17 cellular contexts compared by ENCODE assay signal in genomic region chr9:111969622-111970021, GRCh38.
DNase-seq lines count a peak whose midpoint lies in the region; ATAC-seq and TF ChIP-seq lines count a peak whose summit lies in the region.
"Had no signal": no experiment of that assay in that cellular context is flagged by ENCODE, and none has a peak within 500 bp of the region (broad histone marks: within the 10 kb centered on the region; RNA-seq: fewer than 3 reads in every experiment).

No MANE protein-coding gene starts in this region.

- H3K18ac ChIP-seq in mesendoderm (ENCODE audit: low read length) = no peak overlapping the region

- no peak overlapping the region for H2BK120ac ChIP-seq in mesendoderm (ENCODE audit: low read depth, low read length)

- peaks cover 75% of the 10 kb centered on the region for H3K4me1 ChIP-seq in OCI-LY3 (ENCODE audit: low read length)
- H3K4me1 ChIP-seq in mesendoderm (ENCODE audit: control insufficient read depth, low read depth, low read length) = no peaks in the 10 kb centered on the region
- no peaks in the 10 kb centered on the region for H3K4me1 ChIP-seq in tibial artery
- H3K4me1 ChIP-seq: BLaER1 had no signal

- no peak overlapping the region for H2BK5ac ChIP-seq in mesendoderm (ENCODE audit: low read length)

- no peaks in the 10 kb centered on the region for H3K79me2 ChIP-seq in OCI-LY3 (ENCODE audit: low read length)
- no peaks in the 10 kb centered on the region for H3K79me2 ChIP-seq in mesendoderm (ENCODE audit: control insufficient read depth, insufficient read depth, low read length)

- no peaks in the 10 kb centered on the region for H3K36me3 ChIP-seq in OCI-LY3 (replicated peaks; ENCODE audit: low read depth, low read length)
- no peaks in the 10 kb centered on the region for H3K36me3 ChIP-seq in mesendoderm (ENCODE audit: control insufficient read depth, insufficient read depth, low read length)
- no peaks in the 10 kb centered on the region for H3K36me3 ChIP-seq in tibial artery
- H3K36me3 ChIP-seq: BLaER1 had no signal

- H3K79me1 ChIP-seq in mesendoderm (ENCODE audit: low read length) = no peaks in the 10 kb centered on the region

- H3K4me3 Mint-ChIP-seq in activated naive CD4-positive, alpha-beta T cell treated with anti-CD3 and anti-CD28 coated beads, Interleukin-2, amount 50 U/mL, for 24 hours = no peak overlapping the region
- H3K4me3 Mint-ChIP-seq in nephron progenitor cell = no peak overlapping the region
- H3K4me3 Mint-ChIP-seq: CD4-positive, alpha-beta memory T cell; HFFc6 had no signal

- no peak for TF ChIP-seq CTCF in OCI-LY3 (IDR thresholded peaks at IDR 0.05; ENCODE audit: low read depth, low read length)
- no peak for TF ChIP-seq CTCF in nephron progenitor cell (IDR thresholded peaks at IDR 0.05)
- no peak for TF ChIP-seq CTCF in tibial artery (IDR thresholded peaks at IDR 0.05)

- H3K9me3 ChIP-seq in OCI-LY3 (ENCODE audit: insufficient read depth, low read length) (no peaks in the 10 kb centered on the region), tibial artery (no peaks in the 10 kb centered on the region)
- H3K9me3 ChIP-seq: BLaER1 had no signal

- H3K27ac ChIP-seq in OCI-LY3 (ENCODE audit: low read length) (peak overlapping the region; percentile 79), mesendoderm (ENCODE audit: low read depth, low read length) (no peak overlapping the region), tibial artery (no peak overlapping the region)
- H3K27ac ChIP-seq: BLaER1, SK-N-MC had no signal

- H3K4me2 ChIP-seq in OCI-LY3 (ENCODE audit: low read length) = peak overlapping the region; percentile 31
- no peak overlapping the region for H3K4me2 ChIP-seq in mesendoderm (ENCODE audit: low read length)
- H3K4me2 ChIP-seq: BLaER1 had no signal

- no peak for DNase-seq in activated naive CD4-positive, alpha-beta T cell (lab: John Stamatoyannopoulos, UW)
- DNase-seq in mesendoderm (peak; percentile 63), nephron progenitor cell (no peak), tibial artery (no peak), left ventricle myocardium superior (no peak)
- DNase-seq: CD4-positive, alpha-beta memory T cell; HFFc6; KBM-7; NCI-H187 treated with DMSO at 0.1 percent for 48 hours; NCI-H345; NCI-H526 treated with DMSO at 0.1 percent for 48 hours; Right ventricle myocardium superior had no signal

- H3K36me3 Mint-ChIP-seq in activated naive CD4-positive, alpha-beta T cell treated with anti-CD3 and anti-CD28 coated beads, Interleukin-2, amount 50 U/mL, for 24 hours = no peaks in the 10 kb centered on the region
- H3K36me3 Mint-ChIP-seq in nephron progenitor cell (ENCODE audit: low read depth) = no peaks in the 10 kb centered on the region
- H3K36me3 Mint-ChIP-seq: CD4-positive, alpha-beta memory T cell had no signal

- H3K27me3 ChIP-seq in OCI-LY3 (ENCODE audit: low read depth, low read length) (no peaks in the 10 kb centered on the region), mesendoderm (ENCODE audit: insufficient read depth, low read length, poor library complexity) (no peaks in the 10 kb centered on the region), tibial artery (no peaks in the 10 kb centered on the region)
- H3K27me3 ChIP-seq: BLaER1 had no signal

- H3K4ac ChIP-seq in mesendoderm (ENCODE audit: low read depth, low read length) = no peak overlapping the region

- H2BK15ac ChIP-seq in mesendoderm (replicated peaks; ENCODE audit: low read depth) = no peak overlapping the region

- no peak overlapping the region for H3K56ac ChIP-seq in mesendoderm (ENCODE audit: low read length)

- peak overlapping the region; percentile 62 for H3K27ac Mint-ChIP-seq in activated naive CD4-positive, alpha-beta T cell treated with anti-CD3 and anti-CD28 coated beads, Interleukin-2, amount 50 U/mL, for 24 hours
- no peak overlapping the region for H3K27ac Mint-ChIP-seq in nephron progenitor cell
- H3K27ac Mint-ChIP-seq: CD4-positive, alpha-beta memory T cell; HFFc6 had no signal

- H3K23ac ChIP-seq in mesendoderm (ENCODE audit: low read length) = no peak overlapping the region

- intact Hi-C loops in tibial artery (cut with DNase I; ENCODE audit: low total_unique reads) = loop anchor here (10.0 kb wide), 1 partner anchor 65 kb away; no protein-coding TSS in a partner anchor
- intact Hi-C loops in left ventricle myocardium superior (cut with micrococcal nuclease) = no loop called here

- peak overlapping the region; percentile 41 for H3K9ac ChIP-seq in OCI-LY3 (ENCODE audit: low read length)
- H3K9ac ChIP-seq in mesendoderm (ENCODE audit: low read length) = no peak overlapping the region
- H3K9ac ChIP-seq: BLaER1 had no signal

- no peaks in the 10 kb centered on the region for H3K9me3 Mint-ChIP-seq in activated naive CD4-positive, alpha-beta T cell treated with anti-CD3 and anti-CD28 coated beads, Interleukin-2, amount 50 U/mL, for 24 hours
- no peaks in the 10 kb centered on the region for H3K9me3 Mint-ChIP-seq in nephron progenitor cell
- H3K9me3 Mint-ChIP-seq: CD4-positive, alpha-beta memory T cell; HFFc6 had no signal

- H3K4me3 ChIP-seq in OCI-LY3 (ENCODE audit: low read length) = no peak overlapping the region
- H3K4me3 ChIP-seq in mesendoderm (ENCODE audit: low read length) = no peak overlapping the region
- no peak overlapping the region for H3K4me3 ChIP-seq in tibial artery
- H3K4me3 ChIP-seq: BLaER1, SK-N-MC had no signal

- no peaks in the 10 kb centered on the region for H4K20me1 ChIP-seq in OCI-LY3 (ENCODE audit: insufficient read depth, low read length)
- H4K20me1 ChIP-seq: BLaER1 had no signal

- ATAC-seq in GM19023 (IDR thresholded peaks at IDR 0.05; ENCODE audit: unreplicated experiment) (no peak), left ventricle myocardium superior (no peak)

- H3K4me1 Mint-ChIP-seq in activated naive CD4-positive, alpha-beta T cell treated with anti-CD3 and anti-CD28 coated beads, Interleukin-2, amount 50 U/mL, for 24 hours = peaks cover 5% of the 10 kb centered on the region
- H3K4me1 Mint-ChIP-seq in nephron progenitor cell = peaks cover 28% of the 10 kb centered on the region

- H3K27me3 Mint-ChIP-seq in activated naive CD4-positive, alpha-beta T cell treated with anti-CD3 and anti-CD28 coated beads, Interleukin-2, amount 50 U/mL, for 24 hours = no peaks in the 10 kb centered on the region
- H3K27me3 Mint-ChIP-seq in nephron progenitor cell (ENCODE audit: low read depth, poor library complexity) = no peaks in the 10 kb centered on the region

- no CpG with 5 or more reads among the region's 8 CpGs for WGBS in mesendoderm (ENCODE audit: extremely low coverage, insufficient coverage, low lambda C conversion rate)

- no peak overlapping the region for H2AFZ ChIP-seq in OCI-LY3 (ENCODE audit: low read depth, low read length)

- no peak overlapping the region for H4K8ac ChIP-seq in mesendoderm (ENCODE audit: low read depth, low read length)

- H4K5ac ChIP-seq in mesendoderm (ENCODE audit: low read length) = no peak overlapping the region

- H2AK5ac ChIP-seq in mesendoderm (ENCODE audit: low read length) = no peak overlapping the region
